ENCODE assay signal across 9 cellular contexts in genomic region chr17:7588553-7589203, GRCh38. TPM values are rescaled to one million over a fixed set of nuclear protein-coding genes. Genes with fewer than 3 reads are reported as not detected.
A peak's percentile ranks its signal among the peaks of the same experiment; 100 is the strongest.
DNase-seq lines count a peak whose midpoint lies in the region; ATAC-seq and TF ChIP-seq lines count a peak whose summit lies in the region.
"Had no signal": no experiment of that assay in that cellular context is flagged by ENCODE, and none has a peak within 500 bp of the region (broad histone marks: within the 10 kb centered on the region; RNA-seq: fewer than 3 reads in every experiment).

No MANE protein-coding gene starts in this region.

- WGBS in urinary bladder = 48% methylated on average over 30 of the region's 30 CpGs

- H3K27ac Mint-ChIP-seq in type B pancreatic cell = no peak overlapping the region

- no peak overlapping the region for H3K4me3 Mint-ChIP-seq in type B pancreatic cell

- H3K9ac ChIP-seq in muscle layer of colon (ENCODE audit: low read length) = peak overlapping the region; percentile 78

- DNase-seq in RPMI7951 (ENCODE audit: low read depth) = peak; percentile 58
- DNase-seq in type B pancreatic cell (ENCODE audit: extremely low spot score, unreplicated experiment) = no peak
- DNase-seq in NCI-H128 (lab: John Stamatoyannopoulos, UW; ENCODE audit: unreplicated experiment) = no peak
- DNase-seq: NCI-H2081 treated with DMSO at 0.1 percent for 48 hours had no signal

- peaks cover 18% of the 10 kb centered on the region for H3K36me3 Mint-ChIP-seq in type B pancreatic cell

- H3K4me1 ChIP-seq in muscle layer of colon (ENCODE audit: insufficient read depth, low read length) (peaks cover 22% of the 10 kb centered on the region), urinary bladder (ENCODE audit: insufficient read depth) (no peaks in the 10 kb centered on the region)

- no peaks in the 10 kb centered on the region for H3K9me3 ChIP-seq in muscle layer of colon (ENCODE audit: low read length)
- H3K9me3 ChIP-seq: left lung had no signal

- H3K36me3 ChIP-seq in muscle layer of colon (ENCODE audit: insufficient read depth, low read length) (peaks cover 37% of the 10 kb centered on the region), urinary bladder (ENCODE audit: insufficient read depth) (peaks cover 6% of the 10 kb centered on the region)

- no peak for TF ChIP-seq CTCF in type B pancreatic cell (conservative IDR thresholded peaks at IDR 0.05)

- H3K27ac ChIP-seq in muscle layer of colon (ENCODE audit: low read depth, low read length) = peak overlapping the region; percentile 59
- peak overlapping the region; percentile 72 for H3K27ac ChIP-seq in urinary bladder (ENCODE audit: low read depth)

- H3K4me3 ChIP-seq in muscle layer of colon (ENCODE audit: low read depth in 1 of 2, low read length in 2 of 2) (peak overlapping the region; percentile 27 to 87), urinary bladder (ENCODE audit: low read depth, low read length) (peak overlapping the region; percentile 52)
- H3K4me3 ChIP-seq: left lung had no signal

- H3K9me3 Mint-ChIP-seq in type B pancreatic cell = no peaks in the 10 kb centered on the region

- ATAC-seq in esophagus mucosa (peak; percentile 32), GM18867 (IDR thresholded peaks at IDR 0.05; ENCODE audit: unreplicated experiment) (no peak)

- no peaks in the 10 kb centered on the region for H3K27me3 Mint-ChIP-seq in type B pancreatic cell

- peaks cover 27% of the 10 kb centered on the region for H3K4me1 Mint-ChIP-seq in type B pancreatic cell (ENCODE audit: unreplicated experiment)

- H3K27me3 ChIP-seq in muscle layer of colon (ENCODE audit: control insufficient read depth in 1 of 2, insufficient read depth in 2 of 2, low read length in 2 of 2) = no peaks in the 10 kb centered on the region
- H3K27me3 ChIP-seq: left lung had no signal

RNA-seq across cellular contexts. Expression of gene SOX15, which starts 1.2 kb away (rescaled TPM):
- not detected in 2 replicates for total RNA-seq in RPMI7951 (2014; rRNA removed; shearing (Covaris generic))
- total RNA-seq in esophagus mucosa = 74.0 TPM
- 1.2 TPM for total RNA-seq in urinary bladder
- 15.3 TPM for polyA plus RNA-seq in urinary bladder
- total RNA-seq in type B pancreatic cell (ENCODE audit: low replicate concordance) = 0.77 and 4.0 TPM in 2 replicates

RNA-seq across cellular contexts. Expression of gene MPDU1, which starts 5.0 kb away (rescaled TPM):
- total RNA-seq in RPMI7951 (2014; rRNA removed; shearing (Covaris generic)) = 166 and 211 TPM in 2 replicates
- total RNA-seq in esophagus mucosa (36.7 TPM), urinary bladder (40.2 TPM), type B pancreatic cell (ENCODE audit: low replicate concordance) (61.8 and 67.6 TPM in 2 replicates)
- 40.4 TPM for polyA plus RNA-seq in urinary bladder

RNA-seq across cellular contexts. Expression of gene CD68, which starts 9.2 kb away (rescaled TPM):
- total RNA-seq in RPMI7951 (2014; rRNA removed; shearing (Covaris generic)) = 35.3 and 44.1 TPM in 2 replicates
- total RNA-seq in esophagus mucosa = 61.3 TPM
- 9.1 TPM for total RNA-seq in urinary bladder
- polyA plus RNA-seq in urinary bladder = 73.7 TPM
- 5.0 and 5.8 TPM in 2 replicates for total RNA-seq in type B pancreatic cell (ENCODE audit: low replicate concordance)

RNA-seq across cellular contexts. Expression of gene FXR2, which starts 26.0 kb away (rescaled TPM):
- total RNA-seq in RPMI7951 (2014; rRNA removed; shearing (Covaris generic)) = 20.3 and 25.2 TPM in 2 replicates
- total RNA-seq in esophagus mucosa (17.0 TPM), urinary bladder (26.2 TPM), type B pancreatic cell (ENCODE audit: low replicate concordance) (37.1 and 44.2 TPM in 2 replicates)
- 38.5 TPM for polyA plus RNA-seq in urinary bladder

RNA-seq across cellular contexts. Expression of gene SENP3, which starts 27.0 kb away (rescaled TPM):
- 53.5 and 59.0 TPM in 2 replicates for total RNA-seq in RPMI7951 (2014; rRNA removed; shearing (Covaris generic))
- total RNA-seq in esophagus mucosa (34.5 TPM), urinary bladder (34.7 TPM), type B pancreatic cell (ENCODE audit: low replicate concordance) (50.2 and 52.7 TPM in 2 replicates)
- 54.6 TPM for polyA plus RNA-seq in urinary bladder

Comparison
In these comparisons a context has a peak if more than half of its experiments do, and no peak if none do; other contexts are left out.
1. RNA of gene SOX15, which starts 1.2 kb away (total RNA-seq): 74.0 TPM in esophagus mucosa (single experiment); 1.2 TPM in urinary bladder (single experiment), 0.77 to 4.0 TPM in type B pancreatic cell and not detected in RPMI7951; every median in the first group is over 10 times any median in the second.